8 cellular contexts compared by ENCODE assay signal in the genomic region with DNA sequence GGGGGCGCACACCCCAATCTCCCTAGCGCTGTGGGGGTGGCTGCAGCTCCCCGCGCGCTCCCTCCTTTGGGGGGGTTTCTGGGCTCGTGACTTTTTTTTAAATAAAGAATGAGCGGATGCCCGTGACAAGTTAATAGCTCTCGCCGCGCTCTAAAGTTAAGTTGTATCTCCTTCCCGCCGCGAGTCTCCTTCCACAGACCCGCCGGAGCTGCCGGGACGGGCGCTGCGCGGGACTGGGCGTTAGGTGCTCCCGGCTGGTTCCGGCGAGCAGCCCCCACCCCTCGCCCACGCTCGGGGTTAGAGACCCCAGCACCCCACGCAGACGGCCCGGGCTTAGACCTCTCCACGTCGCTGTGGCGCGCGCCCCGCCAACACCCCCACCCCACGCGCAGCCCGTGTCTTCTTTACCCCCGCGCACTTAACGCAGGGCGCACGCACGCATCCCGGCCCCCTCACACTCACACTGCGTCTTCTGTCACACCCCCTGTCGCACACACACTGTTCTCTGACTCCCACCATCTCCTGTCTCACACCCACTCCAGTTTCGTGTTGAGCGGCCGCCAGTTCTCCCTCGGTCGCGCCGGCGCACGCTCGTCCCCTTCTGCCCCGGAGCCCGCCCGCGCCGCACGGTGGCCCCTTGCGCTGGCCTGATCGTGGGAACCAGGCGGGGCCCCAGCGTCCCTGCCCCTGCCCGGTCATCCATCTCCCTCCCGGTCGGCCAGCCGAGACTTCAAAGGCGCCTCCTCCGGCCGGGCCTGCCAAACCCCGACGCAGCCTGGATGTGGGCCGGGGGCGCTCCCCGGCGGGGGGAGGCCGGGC.
DNase-seq lines count a peak whose midpoint lies in the region; ATAC-seq and TF ChIP-seq lines count a peak whose summit lies in the region.

No MANE protein-coding gene starts in this region.

- ATAC-seq in GM21526 (IDR thresholded peaks at IDR 0.05; ENCODE audit: low FRiP score, unreplicated experiment) (peak; percentile 41), SK-N-SH treated with all-trans-retinoic acid at 6 μM for 48 hours (peak; percentile 70), left lung (peak; percentile 50), HG02642 (IDR thresholded peaks at IDR 0.05; ENCODE audit: poor library complexity, unreplicated experiment) (no peak)
- peak; percentile 39 for ATAC-seq in stimulated activated effector memory CD8-positive, alpha-beta T cell treated with anti-CD3 and anti-CD28 coated beads, Interleukin-12 subunit alpha, Interleukin-12 subunit beta, amount 100 ng/mL, for 72 hours

- H3K27me3 ChIP-seq in AG04450 (ENCODE audit: control insufficient read depth, insufficient read depth, low read length) (no peaks in the 10 kb centered on the region), left lung (peaks cover 24 to 73% of the 10 kb centered on the region in 2 donors), BE2C (peaks cover 14% of the 10 kb centered on the region)

- H3K9me3 ChIP-seq in AG04450 (ENCODE audit: control insufficient read depth, insufficient read depth, low read length) (peaks cover 6% of the 10 kb centered on the region; the same call in 1 of the 2 replicates), left lung (no peaks in the 10 kb centered on the region), BE2C (no peaks in the 10 kb centered on the region)

- no peaks in the 10 kb centered on the region for H3K36me3 Mint-ChIP-seq in stimulated activated effector memory CD8-positive, alpha-beta T cell treated with anti-CD3 and anti-CD28 coated beads, Interleukin-12 subunit alpha, Interleukin-12 subunit beta, amount 100 ng/mL, for 72 hours

- no peak overlapping the region for H3K27ac Mint-ChIP-seq in stimulated activated effector memory CD8-positive, alpha-beta T cell treated with anti-CD3 and anti-CD28 coated beads, Interleukin-12 subunit alpha, Interleukin-12 subunit beta, amount 100 ng/mL, for 72 hours

- peaks cover 5% of the 10 kb centered on the region for H3K4me1 Mint-ChIP-seq in stimulated activated effector memory CD8-positive, alpha-beta T cell treated with anti-CD3 and anti-CD28 coated beads, Interleukin-12 subunit alpha, Interleukin-12 subunit beta, amount 100 ng/mL, for 72 hours

- peaks cover 0 to 15% of the 10 kb centered on the region in 2 donors for H3K4me1 ChIP-seq in left lung
- H3K4me1 ChIP-seq in BE2C = no peaks in the 10 kb centered on the region

- H3K9me3 Mint-ChIP-seq in stimulated activated effector memory CD8-positive, alpha-beta T cell treated with anti-CD3 and anti-CD28 coated beads, Interleukin-12 subunit alpha, Interleukin-12 subunit beta, amount 100 ng/mL, for 72 hours = peaks cover 3% of the 10 kb centered on the region

- intact Hi-C loops in left lung (cut with DNase I) = no loop called here

- no peak for DNase-seq in AG04450 (ENCODE audit: low read depth, low spot score)
- peak; percentile 36 for DNase-seq in dedifferentiated amniotic fluid mesenchymal stem cell (ENCODE audit: extremely low spot score)
- DNase-seq in left lung = peak in 1 of 2 donors; percentile 78
- no peak for DNase-seq in stimulated activated effector memory CD8-positive, alpha-beta T cell treated with anti-CD3 and anti-CD28 coated beads, Interleukin-12 subunit alpha, Interleukin-12 subunit beta, amount 100 ng/mL, for 72 hours (ENCODE audit: low spot score in 2 of 2)
- no peak for DNase-seq in BE2C

- POLR2A ChIA-PET in AG04450 (lab: Yijun Ruan, JAX) = interaction anchor here (1.0 to 2.1 kb wide), 10 partner anchors 13 to 176 kb away, joined by 3 to 10 read pairs (median 6); partner anchors contain the start of gene HMGA2

- TF ChIP-seq CTCF in AG04450 (IDR thresholded peaks at IDR 0.05; ENCODE audit: low read depth, low read length) (no peak), left lung (IDR thresholded peaks at IDR 0.05) (no peak), BE2C (IDR thresholded peaks at IDR 0.05; ENCODE audit: low read depth, low read length) (no peak)

- H3K4me3 Mint-ChIP-seq in stimulated activated effector memory CD8-positive, alpha-beta T cell treated with anti-CD3 and anti-CD28 coated beads, Interleukin-12 subunit alpha, Interleukin-12 subunit beta, amount 100 ng/mL, for 72 hours = peak overlapping the region; percentile 50

- peak overlapping the region; percentile 82 for H3K27ac ChIP-seq in AG04450 (ENCODE audit: low read depth, low read length)
- H3K27ac ChIP-seq in left lung = no peak overlapping the region

- no peaks in the 10 kb centered on the region for H3K36me3 ChIP-seq in left lung
- no peaks in the 10 kb centered on the region for H3K36me3 ChIP-seq in BE2C

- H3K4me3 ChIP-seq in AG04450 (ENCODE audit: low read depth, low read length) = peak overlapping the region; percentile 86
- peak overlapping the region; percentile 35 to 47 for H3K4me3 ChIP-seq in left lung
- no peak overlapping the region for H3K4me3 ChIP-seq in BE2C (ENCODE audit: low read depth, low read length)

- CTCF ChIA-PET in AG04450 (lab: Charles Lee) = interaction anchor here (0.6 to 2.0 kb wide), 5 partner anchors 13 to 428 kb away, joined by 3 to 11 read pairs (median 5); no protein-coding TSS in a partner anchor

TF ChIP-seq in SK-N-SH treated with all-trans-retinoic acid at 6 μM for 48 hours, 23 proteins besides CTCF, POLR2A, EP300 and RAD21 (continues in another document):
- TF ChIP-seq SNAI2 (CRISPR knock-in tag; IDR thresholded peaks at IDR 0.05) (no peak), BACH2 (CRISPR knock-in tag; IDR thresholded peaks at IDR 0.05; ENCODE audit: borderline replicate concordance) (no peak), ZFP3 (CRISPR knock-in tag; IDR thresholded peaks at IDR 0.05) (no peak), ZNF565 (CRISPR knock-in tag; conservative IDR thresholded peaks at IDR 0.05; ENCODE audit: low read depth) (no peak), ESRRG (CRISPR knock-in tag; IDR thresholded peaks at IDR 0.05) (no peak), GLIS3 (CRISPR knock-in tag; IDR thresholded peaks at IDR 0.05) (no peak), RARB (CRISPR knock-in tag; IDR thresholded peaks at IDR 0.05) (no peak), ARNTL (CRISPR knock-in tag; IDR thresholded peaks at IDR 0.05; ENCODE audit: borderline replicate concordance, low read depth) (no peak), TCF4 (CRISPR knock-in tag; IDR thresholded peaks at IDR 0.05; ENCODE audit: borderline replicate concordance) (no peak), CSDC2 (CRISPR knock-in tag; IDR thresholded peaks at IDR 0.05) (no peak), ISL1 (CRISPR knock-in tag; IDR thresholded peaks at IDR 0.05) (no peak), TOX (CRISPR knock-in tag; IDR thresholded peaks at IDR 0.05; ENCODE audit: borderline replicate concordance) (no peak)
- TF ChIP-seq, protein P1, sequence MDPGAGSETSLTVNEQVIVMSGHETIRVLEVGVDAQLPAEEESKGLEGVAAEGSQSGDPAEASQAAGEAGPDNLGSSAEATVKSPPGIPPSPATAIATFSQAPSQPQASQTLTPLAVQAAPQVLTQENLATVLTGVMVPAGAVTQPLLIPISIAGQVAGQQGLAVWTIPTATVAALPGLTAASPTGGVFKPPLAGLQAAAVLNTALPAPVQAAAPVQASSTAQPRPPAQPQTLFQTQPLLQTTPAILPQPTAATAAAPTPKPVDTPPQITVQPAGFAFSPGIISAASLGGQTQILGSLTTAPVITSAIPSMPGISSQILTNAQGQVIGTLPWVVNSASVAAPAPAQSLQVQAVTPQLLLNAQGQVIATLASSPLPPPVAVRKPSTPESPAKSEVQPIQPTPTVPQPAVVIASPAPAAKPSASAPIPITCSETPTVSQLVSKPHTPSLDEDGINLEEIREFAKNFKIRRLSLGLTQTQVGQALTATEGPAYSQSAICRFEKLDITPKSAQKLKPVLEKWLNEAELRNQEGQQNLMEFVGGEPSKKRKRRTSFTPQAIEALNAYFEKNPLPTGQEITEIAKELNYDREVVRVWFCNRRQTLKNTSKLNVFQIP (CRISPR knock-in tag; IDR thresholded peaks at IDR 0.05; ENCODE audit: borderline replicate concordance, low read depth) = no peak
- TF ChIP-seq, protein P2, sequence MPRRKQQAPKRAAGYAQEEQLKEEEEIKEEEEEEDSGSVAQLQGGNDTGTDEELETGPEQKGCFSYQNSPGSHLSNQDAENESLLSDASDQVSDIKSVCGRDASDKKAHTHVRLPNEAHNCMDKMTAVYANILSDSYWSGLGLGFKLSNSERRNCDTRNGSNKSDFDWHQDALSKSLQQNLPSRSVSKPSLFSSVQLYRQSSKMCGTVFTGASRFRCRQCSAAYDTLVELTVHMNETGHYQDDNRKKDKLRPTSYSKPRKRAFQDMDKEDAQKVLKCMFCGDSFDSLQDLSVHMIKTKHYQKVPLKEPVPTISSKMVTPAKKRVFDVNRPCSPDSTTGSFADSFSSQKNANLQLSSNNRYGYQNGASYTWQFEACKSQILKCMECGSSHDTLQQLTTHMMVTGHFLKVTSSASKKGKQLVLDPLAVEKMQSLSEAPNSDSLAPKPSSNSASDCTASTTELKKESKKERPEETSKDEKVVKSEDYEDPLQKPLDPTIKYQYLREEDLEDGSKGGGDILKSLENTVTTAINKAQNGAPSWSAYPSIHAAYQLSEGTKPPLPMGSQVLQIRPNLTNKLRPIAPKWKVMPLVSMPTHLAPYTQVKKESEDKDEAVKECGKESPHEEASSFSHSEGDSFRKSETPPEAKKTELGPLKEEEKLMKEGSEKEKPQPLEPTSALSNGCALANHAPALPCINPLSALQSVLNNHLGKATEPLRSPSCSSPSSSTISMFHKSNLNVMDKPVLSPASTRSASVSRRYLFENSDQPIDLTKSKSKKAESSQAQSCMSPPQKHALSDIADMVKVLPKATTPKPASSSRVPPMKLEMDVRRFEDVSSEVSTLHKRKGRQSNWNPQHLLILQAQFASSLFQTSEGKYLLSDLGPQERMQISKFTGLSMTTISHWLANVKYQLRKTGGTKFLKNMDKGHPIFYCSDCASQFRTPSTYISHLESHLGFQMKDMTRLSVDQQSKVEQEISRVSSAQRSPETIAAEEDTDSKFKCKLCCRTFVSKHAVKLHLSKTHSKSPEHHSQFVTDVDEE (CRISPR knock-in tag; IDR thresholded peaks at IDR 0.05) = no peak
- TF ChIP-seq, protein P3, sequence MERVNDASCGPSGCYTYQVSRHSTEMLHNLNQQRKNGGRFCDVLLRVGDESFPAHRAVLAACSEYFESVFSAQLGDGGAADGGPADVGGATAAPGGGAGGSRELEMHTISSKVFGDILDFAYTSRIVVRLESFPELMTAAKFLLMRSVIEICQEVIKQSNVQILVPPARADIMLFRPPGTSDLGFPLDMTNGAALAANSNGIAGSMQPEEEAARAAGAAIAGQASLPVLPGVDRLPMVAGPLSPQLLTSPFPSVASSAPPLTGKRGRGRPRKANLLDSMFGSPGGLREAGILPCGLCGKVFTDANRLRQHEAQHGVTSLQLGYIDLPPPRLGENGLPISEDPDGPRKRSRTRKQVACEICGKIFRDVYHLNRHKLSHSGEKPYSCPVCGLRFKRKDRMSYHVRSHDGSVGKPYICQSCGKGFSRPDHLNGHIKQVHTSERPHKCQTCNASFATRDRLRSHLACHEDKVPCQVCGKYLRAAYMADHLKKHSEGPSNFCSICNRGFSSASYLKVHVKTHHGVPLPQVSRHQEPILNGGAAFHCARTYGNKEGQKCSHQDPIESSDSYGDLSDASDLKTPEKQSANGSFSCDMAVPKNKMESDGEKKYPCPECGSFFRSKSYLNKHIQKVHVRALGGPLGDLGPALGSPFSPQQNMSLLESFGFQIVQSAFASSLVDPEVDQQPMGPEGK (CRISPR knock-in tag; IDR thresholded peaks at IDR 0.05; ENCODE audit: borderline replicate concordance) = no peak
